ENCODE assay signal across 25 cellular contexts in the genomic region with DNA sequence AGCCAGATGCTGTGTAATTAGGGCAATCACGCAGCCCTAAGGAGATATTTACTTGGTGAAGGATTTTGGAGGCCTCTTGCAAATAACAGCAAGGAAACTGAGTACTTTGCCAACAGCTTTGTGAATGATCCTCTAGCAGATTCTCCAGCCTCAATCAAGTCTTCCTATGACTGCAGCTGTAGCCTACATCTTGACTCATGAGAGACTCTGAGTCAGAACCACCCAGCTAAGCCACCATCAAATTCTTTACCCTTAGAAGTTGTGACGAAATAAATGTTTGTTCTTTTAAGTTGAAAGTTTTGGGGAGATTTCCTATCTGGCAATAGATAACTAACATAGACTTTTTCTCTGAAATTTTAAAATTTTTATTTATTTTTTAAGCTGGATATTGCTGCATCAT.
DNase-seq lines count a peak whose midpoint lies in the region; ATAC-seq and TF ChIP-seq lines count a peak whose summit lies in the region.
"Had no signal": no experiment of that assay in that cellular context is flagged by ENCODE, and none has a peak within 500 bp of the region (broad histone marks: within the 10 kb centered on the region; RNA-seq: fewer than 3 reads in every experiment).

No MANE protein-coding gene starts in this region.

- H3K27ac ChIP-seq in RWPE2 (ENCODE audit: poor library complexity, severe bottlenecking) = no peak overlapping the region
- H3K27ac ChIP-seq: BLaER1 treated with 17β-estradiol and CSF1 and Interleukin-3, amounts not matched to agents 10 nM and 100 nM; cardiac muscle cell; heart right ventricle; tibial nerve had no signal

- no peak for TF ChIP-seq CTCF in RWPE2 (IDR thresholded peaks at IDR 0.05; ENCODE audit: poor library complexity, severe bottlenecking)

- DNase-seq in A172 (ENCODE audit: low spot score) (peak; percentile 31), HT1080 (ENCODE audit: low read depth) (peak; percentile 75), RWPE2 (ENCODE audit: low spot score) (no peak), fibroblast of peridontal ligament (ENCODE audit: extremely low read depth) (peak; percentile 0), glomerular visceral epithelial cell (ENCODE audit: extremely low spot score) (no peak), middle frontal gyrus (ENCODE audit: extremely low spot score, low spot score) (no peak), cerebellar cortex (ENCODE audit: low spot score) (no peak)
- DNase-seq: ACHN; activated CD4-positive, alpha-beta memory T cell treated with anti-CD3 and anti-CD28 coated beads for 36 hours; activated CD4-positive, CD25-positive, alpha-beta regulatory T cell; activated effector memory CD4-positive, alpha-beta T cell treated with anti-CD3 and anti-CD28 coated beads, Interleukin-2, amount 50 U/mL, for 16 hours; HCEC 1CT; heart right ventricle; KBM-7; naive thymus-derived CD8-positive, alpha-beta T cell; NCI-H1048; NCI-H187; NCI-H226; SK-N-SH; stimulated activated CD4-positive, alpha-beta T cell treated with anti-CD3 and anti-CD28 coated beads, Interleukin-4, amount 100 ng/mL, for 4 hours had no signal

- ATAC-seq in RWPE2 (ENCODE audit: low read depth) (peak; percentile 67), GM19463 (IDR thresholded peaks at IDR 0.05; ENCODE audit: unreplicated experiment) (no peak)
- ATAC-seq: heart right ventricle; left lobe of liver; naive thymus-derived CD8-positive, alpha-beta T cell had no signal

- H3K4me1 ChIP-seq in RWPE2 (ENCODE audit: insufficient read depth, poor library complexity, severe bottlenecking) = no peaks in the 10 kb centered on the region
- H3K4me1 ChIP-seq: BLaER1 treated with 17β-estradiol and CSF1 and Interleukin-3, amounts not matched to agents 10 nM and 100 nM; heart right ventricle; tibial nerve had no signal

- no peaks in the 10 kb centered on the region for H3K36me3 ChIP-seq in RWPE2 (ENCODE audit: low read depth)
- H3K36me3 ChIP-seq: BLaER1 treated with 17β-estradiol and CSF1 and Interleukin-3, amounts not matched to agents 10 nM and 100 nM; cardiac muscle cell; heart right ventricle; tibial nerve had no signal

- H3K4me3 ChIP-seq in RWPE2 (ENCODE audit: severe bottlenecking) = no peak overlapping the region
- H3K4me3 ChIP-seq: BLaER1 treated with 17β-estradiol and CSF1 and Interleukin-3, amounts not matched to agents 10 nM and 100 nM; cardiac muscle cell; heart right ventricle; tibial nerve had no signal

- H3K27me3 ChIP-seq in RWPE2 (ENCODE audit: insufficient read depth, poor library complexity, severe bottlenecking) = peaks cover 5% of the 10 kb centered on the region
- H3K27me3 ChIP-seq: BLaER1 treated with 17β-estradiol and CSF1 and Interleukin-3, amounts not matched to agents 10 nM and 100 nM; cardiac muscle cell; heart right ventricle; tibial nerve had no signal

- no peaks in the 10 kb centered on the region for H3K9me3 ChIP-seq in RWPE2 (ENCODE audit: severe bottlenecking)
- H3K9me3 ChIP-seq: BLaER1 treated with 17β-estradiol and CSF1 and Interleukin-3, amounts not matched to agents 10 nM and 100 nM; heart right ventricle; SK-N-SH; tibial nerve had no signal

Comparison
In these comparisons a context has a peak if more than half of its experiments do, and no peak if none do; other contexts are left out.
1. DNase-seq: peak in A172 (single experiment), HT1080 (single experiment) and fibroblast of peridontal ligament (single experiment); none in RWPE2 (single experiment), glomerular visceral epithelial cell (single experiment), middle frontal gyrus (single experiment) and cerebellar cortex (single experiment).